14 cellular contexts compared by ENCODE assay signal in genomic region chr2:55581875-55582547, GRCh38. TPM values are rescaled to one million over a fixed set of nuclear protein-coding genes. Genes with fewer than 3 reads are reported as not detected.
DNase-seq lines count a peak whose midpoint lies in the region; ATAC-seq and TF ChIP-seq lines count a peak whose summit lies in the region.
"Had no signal": no experiment of that assay in that cellular context is flagged by ENCODE, and none has a peak within 500 bp of the region (broad histone marks: within the 10 kb centered on the region; RNA-seq: fewer than 3 reads in every experiment).

No MANE protein-coding gene starts in this region.

- intact Hi-C loops in CD8-positive, alpha-beta T cell (cut with DNase I, micrococcal nuclease) = loop anchor here in 1 of 2 experiments (5.0 kb wide), 1 partner anchor 35 kb away; the partner anchor contains the start of gene PPP4R3B

- peaks cover 21% of the 10 kb centered on the region for H3K36me3 ChIP-seq in CD8-positive, alpha-beta T cell (ENCODE audit: insufficient read depth, low read length)

- POLR2A ChIA-PET in CD8-positive, alpha-beta T cell (lab: Charles Lee) = no interaction called here

- no peaks in the 10 kb centered on the region for H3K9me3 ChIP-seq in CD8-positive, alpha-beta T cell (ENCODE audit: low read length)
- H3K9me3 ChIP-seq: Caco-2, mucosa of descending colon had no signal

- H3K27me3 ChIP-seq in CD8-positive, alpha-beta T cell (ENCODE audit: insufficient read depth, low read length) = no peaks in the 10 kb centered on the region

- peaks cover 4% of the 10 kb centered on the region for H3K4me1 ChIP-seq in CD8-positive, alpha-beta T cell (ENCODE audit: insufficient read depth, low read length)
- H3K4me1 ChIP-seq: Caco-2 had no signal

- no peak for TF ChIP-seq CTCF in CD8-positive, alpha-beta T cell (IDR thresholded peaks at IDR 0.05)
- no peak for TF ChIP-seq CTCF in fibroblast of mammary gland (conservative IDR thresholded peaks at IDR 0.05; ENCODE audit: control insufficient read depth, insufficient read depth, low read depth, low read length)

- H3K4me3 ChIP-seq in CD8-positive, alpha-beta T cell (ENCODE audit: low read depth, low read length) = no peak overlapping the region
- H3K4me3 ChIP-seq in fibroblast of mammary gland (ENCODE audit: control insufficient read depth, low read depth, low read length) = no peak overlapping the region
- H3K4me3 ChIP-seq: mucosa of descending colon, skin epidermis had no signal

- DNase-seq in CD8-positive, alpha-beta T cell = no peak
- peak; percentile 14 for DNase-seq in NCI-H1694 treated with DMSO at 0.1 percent for 48 hours (lab: John Stamatoyannopoulos, UW)
- DNase-seq in fibroblast of mammary gland (ENCODE audit: low read depth) = peak; percentile 63
- peak; percentile 42 for DNase-seq in renal cortical epithelial cell (ENCODE audit: low read depth)
- DNase-seq in activated CD8-positive, alpha-beta memory T cell treated with anti-CD3 and anti-CD28 coated beads for 24 hours = no peak
- no peak for DNase-seq in effector memory CD8-positive, alpha-beta T cell
- DNase-seq in T1000 (lab: John Stamatoyannopoulos, UW) = no peak
- DNase-seq: effector CD4-positive, alpha-beta T cell; mucosa of descending colon; NCI-H1417; T-helper 1 cell had no signal

- H3K27me3 Mint-ChIP-seq in CD8-positive, alpha-beta T cell (ENCODE audit: low read depth) = no peaks in the 10 kb centered on the region
- H3K27me3 Mint-ChIP-seq in effector memory CD8-positive, alpha-beta T cell = no peaks in the 10 kb centered on the region

- H3K27ac ChIP-seq in CD8-positive, alpha-beta T cell (ENCODE audit: low read depth, low read length) = no peak overlapping the region

- CTCF ChIA-PET in CD8-positive, alpha-beta T cell (lab: Charles Lee) = no interaction called here

- peak overlapping the region; percentile 43 for H3K27ac Mint-ChIP-seq in CD8-positive, alpha-beta T cell
- no peak overlapping the region for H3K27ac Mint-ChIP-seq in effector memory CD8-positive, alpha-beta T cell

- no peaks in the 10 kb centered on the region for H3K9me3 Mint-ChIP-seq in CD8-positive, alpha-beta T cell
- H3K9me3 Mint-ChIP-seq in effector memory CD8-positive, alpha-beta T cell = no peaks in the 10 kb centered on the region

- peaks cover 33% of the 10 kb centered on the region for H3K4me1 Mint-ChIP-seq in CD8-positive, alpha-beta T cell (ENCODE audit: low read depth)
- H3K4me1 Mint-ChIP-seq in effector memory CD8-positive, alpha-beta T cell (ENCODE audit: low read depth in 2 of 2) = peaks cover 2 to 21% of the 10 kb centered on the region in 2 donors

- H3K4me3 Mint-ChIP-seq in CD8-positive, alpha-beta T cell = no peak overlapping the region
- H3K4me3 Mint-ChIP-seq in effector memory CD8-positive, alpha-beta T cell = no peak overlapping the region

- no peak for ATAC-seq in CD8-positive, alpha-beta T cell
- ATAC-seq in HG03571 (IDR thresholded peaks at IDR 0.05; ENCODE audit: unreplicated experiment) = no peak
- ATAC-seq in effector memory CD8-positive, alpha-beta T cell (replicated peaks) = no peak
- ATAC-seq: mucosa of descending colon had no signal

- H3K36me3 Mint-ChIP-seq in CD8-positive, alpha-beta T cell = peaks cover 73% of the 10 kb centered on the region
- peaks cover 86% of the 10 kb centered on the region for H3K36me3 Mint-ChIP-seq in effector memory CD8-positive, alpha-beta T cell (ENCODE audit: insufficient read depth)

RNA-seq across cellular contexts. Expression of gene PPP4R3B, which starts 35.4 kb away (rescaled TPM):
- total RNA-seq in CD8-positive, alpha-beta T cell = 10 to 100 TPM; 39.0 to 43.9 TPM
- 38.2 and 74.5 TPM in 2 replicates for total RNA-seq in renal cortical epithelial cell

Comparison
In these comparisons a context has a peak if more than half of its experiments do, and no peak if none do; other contexts are left out.
1. DNase-seq: peak in NCI-H1694 treated with DMSO at 0.1 percent for 48 hours (single experiment), fibroblast of mammary gland (single experiment) and renal cortical epithelial cell (single experiment); none in CD8-positive, alpha-beta T cell (0 of 7), activated CD8-positive, alpha-beta memory T cell treated with anti-CD3 and anti-CD28 coated beads for 24 hours (single experiment), effector memory CD8-positive, alpha-beta T cell (0 of 3) and T1000 (single experiment).